In the genomic region with DNA sequence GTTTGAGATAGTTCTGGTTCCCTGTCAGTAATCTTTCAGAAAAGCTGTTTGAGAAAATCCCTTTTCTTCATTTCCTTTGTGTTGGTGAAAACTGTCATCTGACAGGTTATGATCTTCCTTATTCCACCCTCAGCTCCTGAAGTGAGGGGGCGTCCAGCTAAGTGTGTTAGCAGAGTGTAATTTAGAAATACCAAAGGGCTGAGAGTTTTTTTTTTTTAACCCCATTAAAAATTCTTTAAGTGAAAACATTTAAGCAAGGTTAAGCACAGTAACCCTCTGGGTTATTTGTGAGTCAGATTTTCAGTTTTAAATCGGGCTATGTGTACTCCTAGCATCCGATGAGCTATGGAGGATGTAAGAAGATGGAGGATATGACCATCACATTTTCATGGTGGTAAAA, we compare ENCODE assay signal across 18 cellular contexts.
DNase-seq lines count a peak whose midpoint lies in the region; ATAC-seq and TF ChIP-seq lines count a peak whose summit lies in the region.
"Had no signal": no experiment of that assay in that cellular context is flagged by ENCODE, and none has a peak within 500 bp of the region (broad histone marks: within the 10 kb centered on the region; RNA-seq: fewer than 3 reads in every experiment).

No MANE protein-coding gene starts in this region.

- H3K9me3 Mint-ChIP-seq in HFFc6 = no peaks in the 10 kb centered on the region
- H3K9me3 Mint-ChIP-seq in nephron = no peaks in the 10 kb centered on the region
- no peaks in the 10 kb centered on the region for H3K9me3 Mint-ChIP-seq in activated CD8-positive, alpha-beta memory T cell treated with anti-CD3 and anti-CD28 coated beads, Interleukin-2, amount 10 ng/mL, durations not matched to agents 7 days and 5 days (ENCODE audit: low read depth)
- H3K9me3 Mint-ChIP-seq: IgD-negative memory B cell had no signal

- CTCF ChIA-PET in activated CD8-positive, alpha-beta memory T cell treated with anti-CD3 and anti-CD28 coated beads, Interleukin-2, amount 10 ng/mL, durations not matched to agents 7 days and 5 days (lab: Charles Lee) = no interaction called here

- no peaks in the 10 kb centered on the region; the same call in 1 of the 2 replicates for H3K27me3 Mint-ChIP-seq in HFFc6 (ENCODE audit: insufficient read depth)
- H3K27me3 Mint-ChIP-seq in nephron (ENCODE audit: low read depth) = no peaks in the 10 kb centered on the region
- H3K27me3 Mint-ChIP-seq in activated CD8-positive, alpha-beta memory T cell treated with anti-CD3 and anti-CD28 coated beads, Interleukin-2, amount 10 ng/mL, durations not matched to agents 7 days and 5 days = no peaks in the 10 kb centered on the region
- H3K27me3 Mint-ChIP-seq: CD4-positive, alpha-beta memory T cell; IgD-negative memory B cell had no signal

- H3K27ac Mint-ChIP-seq in HFFc6 (no peak overlapping the region), nephron (peak overlapping the region; percentile 14 to 36 (median 14))
- no peak overlapping the region for H3K27ac Mint-ChIP-seq in activated CD8-positive, alpha-beta memory T cell treated with anti-CD3 and anti-CD28 coated beads, Interleukin-2, amount 10 ng/mL, durations not matched to agents 7 days and 5 days
- H3K27ac Mint-ChIP-seq: CD4-positive, alpha-beta memory T cell; IgD-negative memory B cell had no signal

- no peak for TF ChIP-seq CTCF in HFFc6 (IDR thresholded peaks at IDR 0.05)
- no peak for TF ChIP-seq CTCF in nephron (IDR thresholded peaks at IDR 0.05; ENCODE audit: unreplicated experiment in 3 of 3)

- H3K4me3 Mint-ChIP-seq in HFFc6 (peak overlapping the region; percentile 25; the same call in 1 of the 2 replicates), nephron (no peak overlapping the region)
- no peak overlapping the region for H3K4me3 Mint-ChIP-seq in activated CD8-positive, alpha-beta memory T cell treated with anti-CD3 and anti-CD28 coated beads, Interleukin-2, amount 10 ng/mL, durations not matched to agents 7 days and 5 days
- H3K4me3 Mint-ChIP-seq: CD4-positive, alpha-beta memory T cell; IgD-negative memory B cell had no signal

- H3K4me1 Mint-ChIP-seq in HFFc6 (ENCODE audit: low read depth) = peaks cover 36% of the 10 kb centered on the region
- peaks cover 29% of the 10 kb centered on the region for H3K4me1 Mint-ChIP-seq in nephron
- no peaks in the 10 kb centered on the region for H3K4me1 Mint-ChIP-seq in activated CD8-positive, alpha-beta memory T cell treated with anti-CD3 and anti-CD28 coated beads, Interleukin-2, amount 10 ng/mL, durations not matched to agents 7 days and 5 days
- H3K4me1 Mint-ChIP-seq: CD4-positive, alpha-beta memory T cell had no signal

- DNase-seq in HFFc6 = no peak
- DNase-seq in cerebellar cortex (ENCODE audit: low spot score) = peak; percentile 31
- peak; percentile 55 for DNase-seq in renal cortical epithelial cell (ENCODE audit: low read depth)
- no peak for DNase-seq in activated CD4-positive, CD25-positive, alpha-beta regulatory T cell treated with anti-CD3 and anti-CD28 coated beads, Interleukin-2, amount 50 U/mL, for 72 hours
- no peak for DNase-seq in activated CD8-positive, alpha-beta memory T cell treated with anti-CD3 and anti-CD28 coated beads, Interleukin-2, amount 10 ng/mL, durations not matched to agents 7 days and 5 days
- DNase-seq in NK-92 treated with Interleukin-12 subunit alpha and Interleukin-12 subunit beta, amount 100 ng/mL, for 24 hours (lab: John Stamatoyannopoulos, UW) = no peak
- no peak for DNase-seq in mesenteric fat pad (ENCODE audit: low spot score)
- DNase-seq: Calu3; CD4-positive, alpha-beta memory T cell; H7; Kasumi-1; NCI-H1105; NCI-H2081; NCI-H446 treated with DMSO at 0.1 percent for 48 hours; NCI-H69; SHP77 had no signal

- ATAC-seq in activated CD8-positive, alpha-beta memory T cell treated with anti-CD3 and anti-CD28 coated beads, Interleukin-2, amount 10 ng/mL, durations not matched to agents 7 days and 5 days = no peak

- H3K36me3 Mint-ChIP-seq in HFFc6 (ENCODE audit: low read depth) (peaks cover 4% of the 10 kb centered on the region; the same call in 1 of the 2 replicates), nephron (ENCODE audit: low read depth) (no peaks in the 10 kb centered on the region)
- no peaks in the 10 kb centered on the region for H3K36me3 Mint-ChIP-seq in activated CD8-positive, alpha-beta memory T cell treated with anti-CD3 and anti-CD28 coated beads, Interleukin-2, amount 10 ng/mL, durations not matched to agents 7 days and 5 days
- H3K36me3 Mint-ChIP-seq: CD4-positive, alpha-beta memory T cell; IgD-negative memory B cell had no signal

Comparison
In these comparisons a context has a peak if more than half of its experiments do, and no peak if none do; other contexts are left out.
1. DNase-seq: peak in cerebellar cortex (single experiment) and renal cortical epithelial cell (single experiment); none in HFFc6 (single experiment), activated CD4-positive, CD25-positive, alpha-beta regulatory T cell treated with anti-CD3 and anti-CD28 coated beads, Interleukin-2, amount 50 U/mL, for 72 hours (single experiment), activated CD8-positive, alpha-beta memory T cell treated with anti-CD3 and anti-CD28 coated beads, Interleukin-2, amount 10 ng/mL, durations not matched to agents 7 days and 5 days (single experiment), NK-92 treated with Interleukin-12 subunit alpha and Interleukin-12 subunit beta, amount 100 ng/mL, for 24 hours (single experiment) and mesenteric fat pad (single experiment).
2. H3K27ac Mint-ChIP-seq: peak in nephron (3 of 3); none in HFFc6 (single experiment) and activated CD8-positive, alpha-beta memory T cell treated with anti-CD3 and anti-CD28 coated beads, Interleukin-2, amount 10 ng/mL, durations not matched to agents 7 days and 5 days (single experiment).